ENCODE assay signal across 21 cellular contexts in genomic region chr11:30150425-30150824, GRCh38.
DNase-seq lines count a peak whose midpoint lies in the region; ATAC-seq and TF ChIP-seq lines count a peak whose summit lies in the region.
"Had no signal": no experiment of that assay in that cellular context is flagged by ENCODE, and none has a peak within 500 bp of the region (broad histone marks: within the 10 kb centered on the region; RNA-seq: fewer than 3 reads in every experiment).

No MANE protein-coding gene starts in this region.

- H3K9me3 Mint-ChIP-seq in WTC11 = no peaks in the 10 kb centered on the region
- H3K9me3 Mint-ChIP-seq in progenitor cell of endocrine pancreas (ENCODE audit: low read depth) = no peaks in the 10 kb centered on the region

- H3K27me3 ChIP-seq in right cardiac atrium (ENCODE audit: control insufficient read depth, insufficient read depth) = no peaks in the 10 kb centered on the region
- no peaks in the 10 kb centered on the region for H3K27me3 ChIP-seq in mammary epithelial cell (ENCODE audit: insufficient read depth, low read length)
- H3K27me3 ChIP-seq: BE2C, Peyer's patch had no signal

- no peak overlapping the region for H3K27ac ChIP-seq in right cardiac atrium (ENCODE audit: low read length)
- no peak overlapping the region for H3K27ac ChIP-seq in substantia nigra (ENCODE audit: low read depth, low read length, poor library complexity, severe bottlenecking)
- H3K27ac ChIP-seq in mammary epithelial cell (ENCODE audit: insufficient read depth, low read depth, low read length) = no peak overlapping the region
- H3K27ac ChIP-seq: GM23248, Peyer's patch had no signal

- H3K27ac Mint-ChIP-seq in WTC11 = no peak overlapping the region
- H3K27ac Mint-ChIP-seq in progenitor cell of endocrine pancreas = peak overlapping the region; percentile 79
- H3K27ac Mint-ChIP-seq: CD4-positive, CD25-positive, alpha-beta regulatory T cell had no signal

- H4K20me1 ChIP-seq in mammary epithelial cell (ENCODE audit: insufficient read depth, low read length) = no peaks in the 10 kb centered on the region

- H3K27me3 Mint-ChIP-seq in WTC11 (ENCODE audit: low read depth) = peaks cover 45% of the 10 kb centered on the region
- H3K27me3 Mint-ChIP-seq in progenitor cell of endocrine pancreas = no peaks in the 10 kb centered on the region
- H3K27me3 Mint-ChIP-seq: CD4-positive, CD25-positive, alpha-beta regulatory T cell had no signal

- in situ Hi-C loops in mammary epithelial cell (cut with MboI; ENCODE audit: low sequenced_read_pairs in 2 of 2) = no loop called here

- DNase-seq in WTC11 (ENCODE audit: low spot score) (no peak), epithelial cell of esophagus (ENCODE audit: low read depth) (peak; percentile 14), right cardiac atrium (no peak), progenitor cell of endocrine pancreas (ENCODE audit: low spot score, unreplicated experiment) (no peak), substantia nigra (lab: John Stamatoyannopoulos, UW) (no peak), mammary epithelial cell (no peak)
- DNase-seq in effector CD4-positive, alpha-beta T cell = no peak
- DNase-seq: BE2C; CD4-positive, CD25-positive, alpha-beta regulatory T cell; DMS79; GM23248; Kasumi-1; NCI-H1694; NCI-H2081; NCI-H2171; NCI-H345; NCI-H524; NCI-H774; Peyer's patch; SHP77 had no signal

- H2AFZ ChIP-seq in mammary epithelial cell (ENCODE audit: low read depth, low read length) = no peak overlapping the region
- H2AFZ ChIP-seq: GM23248 had no signal

- H3K9me3 ChIP-seq in right cardiac atrium (ENCODE audit: control insufficient read depth, low read length) (no peaks in the 10 kb centered on the region), mammary epithelial cell (replicated peaks; ENCODE audit: insufficient read depth, low read length) (no peaks in the 10 kb centered on the region)
- H3K9me3 ChIP-seq: BE2C, HAP-1, Peyer's patch had no signal

- H3K4me3 Mint-ChIP-seq in WTC11 (no peak overlapping the region), progenitor cell of endocrine pancreas (ENCODE audit: low read depth) (no peak overlapping the region)
- H3K4me3 Mint-ChIP-seq: CD4-positive, CD25-positive, alpha-beta regulatory T cell had no signal

- no peaks in the 10 kb centered on the region for H3K79me2 ChIP-seq in mammary epithelial cell (ENCODE audit: insufficient read depth, low read length)

- CTCF ChIA-PET in WTC11 (lab: Charles Lee) = interaction anchor here (5.9 kb wide), 1 partner anchor 22 kb away, joined by 39 read pairs; no protein-coding TSS in a partner anchor
- CTCF ChIA-PET in mammary epithelial cell (lab: Charles Lee; ENCODE audit: low non-redundant PET) = no interaction called here

- peaks cover 9% of the 10 kb centered on the region for H3K4me1 Mint-ChIP-seq in WTC11
- H3K4me1 Mint-ChIP-seq in progenitor cell of endocrine pancreas (ENCODE audit: low read depth) = peaks cover 3% of the 10 kb centered on the region
- H3K4me1 Mint-ChIP-seq: CD4-positive, CD25-positive, alpha-beta regulatory T cell had no signal

- POLR2A ChIA-PET in WTC11 (lab: Charles Lee) = no interaction called here

- H3K4me3 ChIP-seq in epithelial cell of esophagus (ENCODE audit: low read length) = no peak overlapping the region
- no peak overlapping the region for H3K4me3 ChIP-seq in right cardiac atrium (ENCODE audit: low read length)
- no peak overlapping the region for H3K4me3 ChIP-seq in mammary epithelial cell (replicated peaks in 1 of 3; ENCODE audit: insufficient read depth in 1 of 3, low read depth in 2 of 3, low read length in 3 of 3)
- H3K4me3 ChIP-seq: GM23248, HAP-1, Peyer's patch had no signal

- TF ChIP-seq CTCF in WTC11 (IDR thresholded peaks at IDR 0.05) (no peak), epithelial cell of esophagus (IDR thresholded peaks at IDR 0.05; ENCODE audit: insufficient read depth, low read depth, low read length, missing control alignments) (no peak), progenitor cell of endocrine pancreas (IDR thresholded peaks at IDR 0.05; ENCODE audit: unreplicated experiment) (no peak), mammary epithelial cell (conservative IDR thresholded peaks at IDR 0.05 in 1 of 2, IDR thresholded peaks at IDR 0.05 in 1 of 2; ENCODE audit: extremely low read depth in 1 of 2, insufficient read depth in 1 of 2, low read depth in 1 of 2, low read length in 2 of 2) (no peak)

- WGBS in right cardiac atrium = 11% methylated on average over 3 of the region's 3 CpGs
- WGBS in mammary epithelial cell (ENCODE audit: low coverage, missing lambda C conversion rate) = 30% methylated on average over 3 of the region's 3 CpGs

- dilution Hi-C loops in mammary epithelial cell (cut with HindIII; ENCODE audit: low sequenced_read_pairs) = no loop called here

- H3K4me1 ChIP-seq in right cardiac atrium (ENCODE audit: control insufficient read depth, insufficient read depth, low read length) (no peaks in the 10 kb centered on the region), mammary epithelial cell (ENCODE audit: insufficient read depth, low read length) (no peaks in the 10 kb centered on the region)
- H3K4me1 ChIP-seq: BE2C, HAP-1, Peyer's patch had no signal

- no peaks in the 10 kb centered on the region for H3K36me3 ChIP-seq in mammary epithelial cell (ENCODE audit: insufficient read depth, low read length)
- H3K36me3 ChIP-seq: BE2C, HAP-1, Peyer's patch had no signal

- BruUV-seq in mammary epithelial cell (replicated peaks; lab: Mats Ljungman, UMichigan) = no TSS peak

- no peak overlapping the region for H3K9ac ChIP-seq in mammary epithelial cell (ENCODE audit: insufficient read depth, low read length)
- H3K9ac ChIP-seq: GM23248 had no signal

- no peaks in the 10 kb centered on the region for H3K36me3 Mint-ChIP-seq in WTC11
- no peaks in the 10 kb centered on the region for H3K36me3 Mint-ChIP-seq in progenitor cell of endocrine pancreas (ENCODE audit: insufficient read depth)
- H3K36me3 Mint-ChIP-seq: CD4-positive, CD25-positive, alpha-beta regulatory T cell had no signal

- intact Hi-C loops in right cardiac atrium (cut with DNase I) (no loop called here), mammary epithelial cell (cut with micrococcal nuclease) (no loop called here)

- no peak overlapping the region for H3K4me2 ChIP-seq in mammary epithelial cell (ENCODE audit: insufficient read depth, low read depth, low read length)

- ATAC-seq in WTC11 (peak; percentile 32; the same call in 1 of the 2 replicates), right cardiac atrium (peak; percentile 47 to 57)

TF ChIP-seq in WTC11, 78 proteins besides CTCF, POLR2A, EP300 and RAD21 (continues in another document):
- TF ChIP-seq TEAD4 (CRISPR knock-in tag; IDR thresholded peaks at IDR 0.05) (no peak), FOXK1 (CRISPR knock-in tag; IDR thresholded peaks at IDR 0.05) (no peak), ZBTB21 (CRISPR knock-in tag; IDR thresholded peaks at IDR 0.05; ENCODE audit: borderline replicate concordance) (no peak), ZNF416 (CRISPR knock-in tag; IDR thresholded peaks at IDR 0.05) (no peak), PRDM15 (CRISPR knock-in tag; IDR thresholded peaks at IDR 0.05) (no peak)
- TF ChIP-seq, protein P1, sequence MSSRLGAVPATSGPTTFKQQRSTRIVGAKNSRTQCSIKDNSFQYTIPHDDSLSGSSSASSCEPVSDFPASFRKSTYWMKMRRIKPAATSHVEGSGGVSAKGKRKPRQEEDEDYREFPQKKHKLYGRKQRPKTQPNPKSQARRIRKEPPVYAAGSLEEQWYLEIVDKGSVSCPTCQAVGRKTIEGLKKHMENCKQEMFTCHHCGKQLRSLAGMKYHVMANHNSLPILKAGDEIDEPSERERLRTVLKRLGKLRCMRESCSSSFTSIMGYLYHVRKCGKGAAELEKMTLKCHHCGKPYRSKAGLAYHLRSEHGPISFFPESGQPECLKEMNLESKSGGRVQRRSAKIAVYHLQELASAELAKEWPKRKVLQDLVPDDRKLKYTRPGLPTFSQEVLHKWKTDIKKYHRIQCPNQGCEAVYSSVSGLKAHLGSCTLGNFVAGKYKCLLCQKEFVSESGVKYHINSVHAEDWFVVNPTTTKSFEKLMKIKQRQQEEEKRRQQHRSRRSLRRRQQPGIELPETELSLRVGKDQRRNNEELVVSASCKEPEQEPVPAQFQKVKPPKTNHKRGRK (CRISPR knock-in tag; IDR thresholded peaks at IDR 0.05; ENCODE audit: borderline replicate concordance) = no peak
